33 cellular contexts compared by ENCODE assay signal in genomic region chr20:37873909-37874308, GRCh38. TPM values are rescaled to one million over a fixed set of nuclear protein-coding genes. Genes with fewer than 3 reads are reported as not detected.
"Had no signal": no experiment of that assay in that cellular context is flagged by ENCODE, and none has a peak within 500 bp of the region (broad histone marks: within the 10 kb centered on the region; RNA-seq: fewer than 3 reads in every experiment).

No MANE protein-coding gene starts in this region.

- H3K4me3 ChIP-seq: dorsolateral prefrontal cortex, gastroesophageal sphincter, heart right ventricle, lower lobe of right lung, mucosa of descending colon, psoas muscle, sigmoid colon, stomach, transverse colon, upper lobe of right lung, uterus had no signal

- H3K4me1 ChIP-seq: foreskin keratinocyte, lower lobe of right lung, psoas muscle, upper lobe of right lung, uterus had no signal

- H3K27me3 ChIP-seq: dorsolateral prefrontal cortex, foreskin keratinocyte, gastroesophageal sphincter, heart right ventricle, sigmoid colon, stomach, transverse colon, upper lobe of right lung, uterus had no signal

- H3K4me1 Mint-ChIP-seq: memory B cell had no signal

- H3K27ac ChIP-seq: epithelial cell of prostate, foreskin keratinocyte, gastroesophageal sphincter, heart right ventricle, lower lobe of right lung, psoas muscle, sigmoid colon, stomach, transverse colon, upper lobe of right lung, uterus had no signal

- H3K27ac Mint-ChIP-seq: memory B cell; mesothelial cell of epicardium; natural killer cell treated with Interleukin-12 subunit alpha and Interleukin-12 subunit beta and Interleukin-15 and Interleukin-18, amount 100 ng/mL, for 72 hours; stimulated activated effector memory CD8-positive, alpha-beta T cell treated with anti-CD3 and anti-CD28 coated beads, Interleukin-12 subunit alpha, Interleukin-12 subunit beta, amount 100 ng/mL, for 72 hours had no signal

- H3K9me3 Mint-ChIP-seq: immature natural killer cell; memory B cell; mesothelial cell of epicardium; naive B cell; natural killer cell treated with Interleukin-12 subunit alpha and Interleukin-12 subunit beta and Interleukin-15 and Interleukin-18, amount 100 ng/mL, for 72 hours; neural crest cell; stimulated activated effector memory CD8-positive, alpha-beta T cell treated with anti-CD3 and anti-CD28 coated beads, Interleukin-12 subunit alpha, Interleukin-12 subunit beta, amount 100 ng/mL, for 72 hours had no signal

- H3K27me3 Mint-ChIP-seq: memory B cell; naive B cell; natural killer cell treated with Interleukin-12 subunit alpha and Interleukin-12 subunit beta and Interleukin-15 and Interleukin-18, amount 100 ng/mL, for 72 hours had no signal

- DNase-seq: effector CD4-positive, alpha-beta T cell; foreskin keratinocyte; glutamatergic neuron; heart right ventricle; hippocampal formation; immature natural killer cell; islet precursor cell; kidney glomerular epithelial cell; left colon; left ventricle myocardium superior; lower lobe of right lung; mucosa of descending colon; naive B cell; psoas muscle; right cardiac atrium; sigmoid colon; stimulated activated CD4-positive, alpha-beta T cell treated with anti-CD3 and anti-CD28 coated beads, Interleukin-2, amount 100 ng/mL, for 24 hours; stimulated activated CD4-positive, alpha-beta T cell treated with anti-CD3 and anti-CD28 coated beads, Interleukin-4, amount 100 ng/mL, for 24 hours; stimulated activated naive CD4-positive, alpha-beta T cell treated with Interleukin-2 at 50 U/mL for 16 hours; stomach; transverse colon; uterus had no signal

- ATAC-seq: esophagus mucosa; foreskin keratinocyte; gastroesophageal sphincter; heart right ventricle; left colon; left ventricle myocardium superior; lower lobe of right lung; mucosa of descending colon; natural killer cell treated with Interleukin-12 subunit alpha and Interleukin-12 subunit beta and Interleukin-15 and Interleukin-18, amount 100 ng/mL, for 72 hours; psoas muscle; right cardiac atrium; stimulated activated effector memory CD8-positive, alpha-beta T cell treated with anti-CD3 and anti-CD28 coated beads, Interleukin-12 subunit alpha, Interleukin-12 subunit beta, amount 100 ng/mL, for 72 hours; upper lobe of right lung had no signal

- H3K36me3 ChIP-seq: transverse colon, uterus had no signal

- H3K9me3 ChIP-seq: gastroesophageal sphincter, heart right ventricle, lower lobe of right lung, mucosa of descending colon, psoas muscle, sigmoid colon, stomach, transverse colon, upper lobe of right lung, uterus had no signal

- H3K4me3 Mint-ChIP-seq: immature natural killer cell; memory B cell; mesothelial cell of epicardium; naive B cell; natural killer cell treated with Interleukin-12 subunit alpha and Interleukin-12 subunit beta and Interleukin-15 and Interleukin-18, amount 100 ng/mL, for 72 hours; neural crest cell; stimulated activated effector memory CD8-positive, alpha-beta T cell treated with anti-CD3 and anti-CD28 coated beads, Interleukin-12 subunit alpha, Interleukin-12 subunit beta, amount 100 ng/mL, for 72 hours had no signal

RNA-seq across cellular contexts. Expression of gene VSTM2L, which starts 29.0 kb away (rescaled TPM):
- total RNA-seq: skeletal muscle tissue had no signal
- polyA plus RNA-seq: immature natural killer cell had no signal
